29 cellular contexts compared by ENCODE assay signal in the genomic region with DNA sequence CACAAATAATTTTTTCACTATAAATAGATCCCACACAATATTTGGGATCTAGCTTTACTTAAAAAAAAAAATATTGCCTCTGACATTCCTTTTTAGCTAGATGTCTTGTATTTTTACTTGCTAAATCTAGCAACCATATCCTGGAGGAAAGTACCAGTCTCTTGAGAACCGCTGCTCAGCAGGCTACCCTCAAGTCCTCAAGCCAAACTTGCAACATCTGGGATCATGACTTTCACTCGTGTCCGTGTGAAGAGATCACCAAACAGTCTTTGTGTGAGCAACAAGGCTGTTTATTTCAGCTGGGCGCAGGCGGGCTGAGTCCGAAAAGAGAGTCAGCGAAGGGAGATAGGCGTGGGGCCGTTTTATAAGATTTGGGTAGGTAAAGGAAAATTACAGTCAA.
"Had no signal": no experiment of that assay in that cellular context is flagged by ENCODE, and none has a peak within 500 bp of the region (broad histone marks: within the 10 kb centered on the region; RNA-seq: fewer than 3 reads in every experiment).

No MANE protein-coding gene starts in this region.

- H3K36me3 ChIP-seq: adrenal gland, ascending aorta, esophagus squamous epithelium had no signal

- H3K9me3 ChIP-seq: adrenal gland, ascending aorta, esophagus squamous epithelium had no signal

- H3K27me3 Mint-ChIP-seq: activated CD4-positive, alpha-beta memory T cell treated with anti-CD3 and anti-CD28 coated beads for 36 hours; activated CD4-positive, alpha-beta T cell treated with anti-CD3 and anti-CD28 coated beads, Interleukin-2, amount 10 ng/mL, durations not matched to agents 24 days and 14 days; activated naive CD8-positive, alpha-beta T cell treated with anti-CD3 and anti-CD28 coated beads, Interleukin-2, amount 50 U/mL, for 24 hours; brain had no signal

- H3K4me1 Mint-ChIP-seq: activated CD4-positive, alpha-beta T cell treated with anti-CD3 and anti-CD28 coated beads for 36 hours; activated CD4-positive, alpha-beta T cell treated with anti-CD3 and anti-CD28 coated beads, Interleukin-2, amount 10 ng/mL, durations not matched to agents 24 days and 14 days; activated CD8-positive, alpha-beta memory T cell treated with anti-CD3 and anti-CD28 coated beads, Interleukin-2, amount 10 ng/mL, durations not matched to agents 7 days and 5 days; activated naive CD4-positive, alpha-beta T cell treated with anti-CD3 and anti-CD28 coated beads, Interleukin-2, amount 50 U/mL, for 24 hours; activated naive CD8-positive, alpha-beta T cell treated with anti-CD3 and anti-CD28 coated beads for 36 hours; activated naive CD8-positive, alpha-beta T cell treated with anti-CD3 and anti-CD28 coated beads, Interleukin-2, amount 50 U/mL, for 24 hours; brain had no signal

- H3K9me3 Mint-ChIP-seq: activated CD4-positive, alpha-beta memory T cell treated with anti-CD3 and anti-CD28 coated beads for 36 hours; activated CD4-positive, alpha-beta T cell treated with anti-CD3 and anti-CD28 coated beads, Interleukin-2, amount 10 ng/mL, durations not matched to agents 24 days and 14 days; activated naive CD4-positive, alpha-beta T cell treated with anti-CD3 and anti-CD28 coated beads for 36 hours; activated naive CD4-positive, alpha-beta T cell treated with anti-CD3 and anti-CD28 coated beads, Interleukin-2, amount 50 U/mL, for 24 hours; activated naive CD8-positive, alpha-beta T cell treated with anti-CD3 and anti-CD28 coated beads for 36 hours; activated naive CD8-positive, alpha-beta T cell treated with anti-CD3 and anti-CD28 coated beads, Interleukin-2, amount 50 U/mL, for 24 hours; activated T-helper 2 cell treated with anti-CD3 and anti-CD28 coated beads, Interferon-gamma antibody, Interleukin-2, Interleukin-4, amounts not matched to agents 10 μg/mL and 5 μg/mL and 100 μg/mL, durations not matched to agents 14 hours and 24 hours and 36 hours; effector memory CD8-positive, alpha-beta T cell had no signal

- ATAC-seq: activated CD4-positive, alpha-beta T cell treated with anti-CD3 and anti-CD28 coated beads for 36 hours; activated CD8-positive, alpha-beta memory T cell treated with anti-CD3 and anti-CD28 coated beads, Interleukin-2, amount 10 ng/mL, durations not matched to agents 7 days and 5 days; activated CD8-positive, alpha-beta T cell treated with anti-CD3 and anti-CD28 coated beads, Interleukin-2, amount 10 ng/mL, durations not matched to agents 7 days and 5 days; activated naive CD8-positive, alpha-beta T cell treated with anti-CD3 and anti-CD28 coated beads, Interleukin-2, amount 50 U/mL, for 24 hours; effector memory CD8-positive, alpha-beta T cell had no signal

- H3K27me3 ChIP-seq: adrenal gland, ascending aorta, esophagus squamous epithelium had no signal

- H3K36me3 Mint-ChIP-seq: activated CD4-positive, alpha-beta memory T cell treated with anti-CD3 and anti-CD28 coated beads for 36 hours; activated CD8-positive, alpha-beta memory T cell treated with anti-CD3 and anti-CD28 coated beads, Interleukin-2, amount 10 ng/mL, durations not matched to agents 7 days and 5 days; activated naive CD4-positive, alpha-beta T cell treated with anti-CD3 and anti-CD28 coated beads, Interleukin-2, amount 50 U/mL, for 24 hours; activated naive CD8-positive, alpha-beta T cell treated with anti-CD3 and anti-CD28 coated beads for 36 hours; brain had no signal

- H3K4me1 ChIP-seq: adrenal gland, ascending aorta, esophagus squamous epithelium had no signal

- H3K4me3 Mint-ChIP-seq: activated CD4-positive, alpha-beta memory T cell treated with anti-CD3 and anti-CD28 coated beads for 36 hours; activated CD4-positive, alpha-beta T cell treated with anti-CD3 and anti-CD28 coated beads for 36 hours; activated CD4-positive, alpha-beta T cell treated with anti-CD3 and anti-CD28 coated beads, Interleukin-2, amount 10 ng/mL, durations not matched to agents 24 days and 14 days; activated CD8-positive, alpha-beta memory T cell treated with anti-CD3 and anti-CD28 coated beads, Interleukin-2, amount 10 ng/mL, durations not matched to agents 7 days and 5 days; activated CD8-positive, alpha-beta T cell treated with anti-CD3 and anti-CD28 coated beads, Interleukin-2, amount 10 ng/mL, durations not matched to agents 7 days and 5 days; activated naive CD4-positive, alpha-beta T cell treated with anti-CD3 and anti-CD28 coated beads for 36 hours; activated naive CD4-positive, alpha-beta T cell treated with anti-CD3 and anti-CD28 coated beads, Interleukin-2, amount 50 U/mL, for 24 hours; activated naive CD8-positive, alpha-beta T cell treated with anti-CD3 and anti-CD28 coated beads for 36 hours; activated naive CD8-positive, alpha-beta T cell treated with anti-CD3 and anti-CD28 coated beads, Interleukin-2, amount 50 U/mL, for 24 hours; activated T-helper 1 cell treated with anti-CD3 and anti-CD28 coated beads, Interleukin-12 subunit alpha, Interleukin-12 subunit beta, Interleukin-2, Interleukin-4 antibody, amounts not matched to agents 30 ng/mL and 10 ng/mL and 1 ng/mL, durations not matched to agents 14 hours and 24 hours and 36 hours; brain; effector memory CD8-positive, alpha-beta T cell had no signal

- H3K4me3 ChIP-seq: adrenal gland, ascending aorta, esophagus squamous epithelium had no signal

- H3K27ac ChIP-seq: adrenal gland, ascending aorta, epithelial cell of prostate, esophagus squamous epithelium had no signal

- H3K27ac Mint-ChIP-seq: activated CD4-positive, alpha-beta memory T cell treated with anti-CD3 and anti-CD28 coated beads for 36 hours; activated CD4-positive, alpha-beta T cell treated with anti-CD3 and anti-CD28 coated beads for 36 hours; activated CD4-positive, alpha-beta T cell treated with anti-CD3 and anti-CD28 coated beads, Interleukin-2, amount 10 ng/mL, durations not matched to agents 24 days and 14 days; activated CD8-positive, alpha-beta memory T cell treated with anti-CD3 and anti-CD28 coated beads, Interleukin-2, amount 10 ng/mL, durations not matched to agents 7 days and 5 days; activated CD8-positive, alpha-beta T cell treated with anti-CD3 and anti-CD28 coated beads, Interleukin-2, amount 10 ng/mL, durations not matched to agents 7 days and 5 days; activated naive CD4-positive, alpha-beta T cell treated with anti-CD3 and anti-CD28 coated beads for 36 hours; activated naive CD4-positive, alpha-beta T cell treated with anti-CD3 and anti-CD28 coated beads, Interleukin-2, amount 50 U/mL, for 24 hours; activated naive CD8-positive, alpha-beta T cell treated with anti-CD3 and anti-CD28 coated beads for 36 hours; activated naive CD8-positive, alpha-beta T cell treated with anti-CD3 and anti-CD28 coated beads, Interleukin-2, amount 50 U/mL, for 24 hours; activated T-helper 1 cell treated with anti-CD3 and anti-CD28 coated beads, Interleukin-12 subunit alpha, Interleukin-12 subunit beta, Interleukin-2, Interleukin-4 antibody, amounts not matched to agents 30 ng/mL and 10 ng/mL and 1 ng/mL, durations not matched to agents 14 hours and 24 hours and 36 hours; activated T-helper 2 cell treated with anti-CD3 and anti-CD28 coated beads, Interferon-gamma antibody, Interleukin-2, Interleukin-4, amounts not matched to agents 10 μg/mL and 5 μg/mL and 100 μg/mL, durations not matched to agents 14 hours and 24 hours and 36 hours; brain; effector memory CD8-positive, alpha-beta T cell had no signal

- DNase-seq: activated CD4-positive, alpha-beta memory T cell treated with anti-CD3 and anti-CD28 coated beads for 36 hours; activated CD4-positive, alpha-beta T cell treated with anti-CD3 and anti-CD28 coated beads for 36 hours; activated CD4-positive, alpha-beta T cell treated with anti-CD3 and anti-CD28 coated beads, Interleukin-2, amount 10 ng/mL, durations not matched to agents 24 days and 14 days; activated CD4-positive, CD25-positive, alpha-beta regulatory T cell; activated CD4-positive, CD25-positive, alpha-beta regulatory T cell treated with anti-CD3 and anti-CD28 coated beads, Interleukin-2, amount 50 U/mL, for 72 hours; activated CD8-positive, alpha-beta memory T cell treated with anti-CD3 and anti-CD28 coated beads, Interleukin-2, amount 10 ng/mL, durations not matched to agents 7 days and 5 days; activated CD8-positive, alpha-beta memory T cell treated with anti-CD3 and anti-CD28 coated beads, Interleukin-2, amount 50 U/mL, for 4 hours; activated CD8-positive, alpha-beta T cell treated with anti-CD3 and anti-CD28 coated beads, Interleukin-2, amount 10 ng/mL, durations not matched to agents 7 days and 5 days; activated effector memory CD4-positive, alpha-beta T cell treated with anti-CD3 and anti-CD28 coated beads, Interleukin-2, amount 50 U/mL, for 16 hours; activated naive CD4-positive, alpha-beta T cell treated with anti-CD3 and anti-CD28 coated beads for 36 hours; activated naive CD8-positive, alpha-beta T cell treated with anti-CD3 and anti-CD28 coated beads for 36 hours; activated naive CD8-positive, alpha-beta T cell treated with anti-CD3 and anti-CD28 coated beads, Interleukin-2, amount 50 U/mL, for 24 hours; activated T-cell treated with anti-CD3 and anti-CD28 coated beads, Interleukin-2, amount 50 U/mL, for 1 hour; activated T-cell treated with anti-CD3 and anti-CD28 coated beads, Interleukin-2, amount 50 U/mL, for 48 hours; adrenal gland; caudate nucleus; cortex of kidney; dermis blood vessel endothelial cell; effector CD4-positive, alpha-beta T cell; effector memory CD8-positive, alpha-beta T cell; esophagus squamous epithelium; foreskin fibroblast; T-helper 2 cell had no signal
